ENCODE assay signal across 1 cellular context in the genomic region with DNA sequence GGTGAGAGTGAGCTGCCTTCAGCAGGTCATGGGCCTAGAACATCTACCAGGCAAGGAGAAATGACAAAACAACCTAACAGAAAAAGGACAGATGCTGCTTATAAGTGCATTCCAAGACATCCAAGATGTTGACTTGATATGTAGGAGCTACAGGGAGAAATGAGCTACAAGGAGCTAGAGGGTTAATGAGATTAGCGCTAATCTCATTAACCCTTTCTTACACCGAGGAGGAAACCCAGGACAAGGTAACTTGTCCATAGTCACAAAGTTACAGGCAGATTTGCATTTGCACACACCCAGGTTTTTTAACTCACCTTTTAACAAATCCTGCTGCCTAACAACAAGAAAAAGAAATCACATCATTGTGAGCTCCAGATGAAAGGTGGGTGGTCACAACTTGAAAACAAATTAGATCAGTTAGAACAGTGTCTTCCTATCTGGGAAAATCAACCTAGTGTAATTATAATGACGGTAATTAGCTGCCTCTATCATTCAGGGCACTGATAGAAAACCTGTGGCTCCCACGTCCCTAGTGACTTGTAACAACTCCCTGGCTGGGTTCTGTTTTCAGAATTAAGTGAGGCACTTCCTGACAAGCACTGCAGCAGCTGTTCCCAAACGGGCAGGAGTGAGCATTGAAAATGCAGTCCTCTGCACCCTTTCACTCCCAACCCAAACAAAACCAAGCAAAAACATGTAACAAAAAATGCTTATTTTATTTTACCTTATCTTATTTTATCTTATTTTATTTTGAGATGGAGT.
TF ChIP-seq lines count a peak whose summit lies in the region.

No MANE protein-coding gene starts in this region.

TF ChIP-seq in HEK293T, 16 proteins besides CTCF, POLR2A, EP300 and RAD21 (continued from another document):
- no peak for TF ChIP-seq CTBP1 (IDR thresholded peaks at IDR 0.05; ENCODE audit: borderline replicate concordance)
- no peak for TF ChIP-seq TARDBP (IDR thresholded peaks at IDR 0.05)
